14 cellular contexts compared by ENCODE assay signal in genomic region chr16:69100046-69100765, GRCh38. TPM values are rescaled to one million over a fixed set of nuclear protein-coding genes. Genes with fewer than 3 reads are reported as not detected.
DNase-seq lines count a peak whose midpoint lies in the region; TF ChIP-seq lines count a peak whose summit lies in the region.
"Had no signal": no experiment of that assay in that cellular context is flagged by ENCODE, and none has a peak within 500 bp of the region (broad histone marks: within the 10 kb centered on the region; RNA-seq: fewer than 3 reads in every experiment).

No MANE protein-coding gene starts in this region.

- H4K20me1 ChIP-seq in H9 (ENCODE audit: control insufficient read depth, insufficient read depth, insufficient read length) = no peaks in the 10 kb centered on the region

- H3K4me2 ChIP-seq in H9 (ENCODE audit: insufficient read depth, insufficient read length, low read length) = no peak overlapping the region

- H3K23me2 ChIP-seq in H9 (ENCODE audit: insufficient read length, low read depth, low read length, poor library complexity, severe bottlenecking) = no peaks in the 10 kb centered on the region

- H3K4me1 Mint-ChIP-seq in H9 = peaks cover 40 to 46% of the 10 kb centered on the region in 2 experiments
- H3K4me1 Mint-ChIP-seq in CD8-positive, alpha-beta memory T cell = peaks cover 1 to 2% (median 2%) of the 10 kb centered on the region in 3 donors

- H3K4ac ChIP-seq in H9 (ENCODE audit: low read depth, low read length) = no peak overlapping the region

- H2AK5ac ChIP-seq in H9 (ENCODE audit: insufficient read length, low read length) = no peak overlapping the region

- H2BK15ac ChIP-seq in H9 (ENCODE audit: low read depth, low read length) = no peak overlapping the region

- H2BK120ac ChIP-seq in H9 (ENCODE audit: low read depth, low read length, poor library complexity, severe bottlenecking) = no peak overlapping the region

- no peak overlapping the region for H3K23ac ChIP-seq in H9 (ENCODE audit: insufficient read length, low read depth, low read length)

- TF ChIP-seq CTCF in H9 (conservative IDR thresholded peaks at IDR 0.05) = no peak

- no peaks in the 10 kb centered on the region for H3K9me3 ChIP-seq in H9 (ENCODE audit: control insufficient read depth, low read depth, low read length)
- no peaks in the 10 kb centered on the region for H3K9me3 ChIP-seq in CD8-positive, alpha-beta memory T cell (ENCODE audit: low read length)
- H3K9me3 ChIP-seq: adrenal gland, HAP-1 had no signal

- H3K9ac ChIP-seq in H9 (ENCODE audit: extremely low read depth, insufficient read length, low read length) = no peak overlapping the region

- no peak overlapping the region for H3K27ac ChIP-seq in H9 (ENCODE audit: insufficient read length, low read depth, low read length)
- no peak overlapping the region for H3K27ac ChIP-seq in CD8-positive, alpha-beta memory T cell (ENCODE audit: low read depth, low read length)
- H3K27ac ChIP-seq: adrenal gland had no signal

- no peak overlapping the region for H2BK5ac ChIP-seq in H9 (ENCODE audit: insufficient read length, low read length)

- DNase-seq in ACHN (peak; percentile 50), H9 (no peak), NCI-H524 (lab: John Stamatoyannopoulos, UW) (peak; percentile 54 to 71), glomerular visceral epithelial cell (ENCODE audit: extremely low spot score) (peak; percentile 70), HT-29 (ENCODE audit: low spot score) (no peak), COLO829 (ENCODE audit: low spot score) (no peak)
- DNase-seq in CD8-positive, alpha-beta memory T cell = no peak
- no peak for DNase-seq in stimulated activated naive CD4-positive, alpha-beta T cell (lab: John Stamatoyannopoulos, UW)
- DNase-seq: adrenal gland, GDM1, right cardiac atrium had no signal

- peaks cover 13% of the 10 kb centered on the region for H3K4me1 ChIP-seq in H9 (ENCODE audit: insufficient read depth, low read length)
- peaks cover under 1% of the 10 kb centered on the region for H3K4me1 ChIP-seq in CD8-positive, alpha-beta memory T cell (ENCODE audit: insufficient read depth, low read length)
- H3K4me1 ChIP-seq: adrenal gland had no signal

- no peak overlapping the region for H2BK12ac ChIP-seq in H9 (ENCODE audit: insufficient read length, low read depth, low read length)

- peaks cover 12% of the 10 kb centered on the region for H3K27me3 Mint-ChIP-seq in H9 (ENCODE audit: low read depth)
- H3K27me3 Mint-ChIP-seq in CD8-positive, alpha-beta memory T cell = peaks cover 15 to 16% of the 10 kb centered on the region in 2 donors

- H3K27me3 ChIP-seq in H9 (ENCODE audit: insufficient read depth, low read length) = no peaks in the 10 kb centered on the region
- peaks cover 7% of the 10 kb centered on the region for H3K27me3 ChIP-seq in CD8-positive, alpha-beta memory T cell (ENCODE audit: insufficient read depth, low read length, poor library complexity, severe bottlenecking)
- H3K27me3 ChIP-seq: adrenal gland had no signal

- H3K27ac Mint-ChIP-seq in H9 = peak overlapping the region in 1 of 3 experiments; percentile 70; a peak in 3 of 7 replicates
- H3K27ac Mint-ChIP-seq in CD8-positive, alpha-beta memory T cell = no peak overlapping the region
- H3K27ac Mint-ChIP-seq: dendritic cell treated with granulocyte-macrophage colony-stimulating factor and Interleukin-4, amounts not matched to agents 40 ng/mL and 50 ng/mL, for 4 days; stimulated activated naive CD8-positive, alpha-beta T cell treated with anti-CD3 and anti-CD28 coated beads, Interleukin-15, Interleukin-2, amounts not matched to agents 100 ng/mL and 50 ng/mL, for 24 hours had no signal

- no peak overlapping the region for H3K4me3 ChIP-seq in CD8-positive, alpha-beta memory T cell (ENCODE audit: low read length)
- H3K4me3 ChIP-seq: adrenal gland, HAP-1 had no signal

- no peak overlapping the region for H2BK20ac ChIP-seq in H9 (ENCODE audit: low read depth, low read length, poor library complexity, severe bottlenecking)

- WGBS in H9 (ENCODE audit: extremely low coverage, insufficient read length, low lambda C conversion rate) = no CpG with 5 or more reads among the region's 15 CpGs

- peak overlapping the region in 1 of 2 experiments; percentile 12; a peak in 1 of 5 replicates for H3K4me3 Mint-ChIP-seq in H9
- no peak overlapping the region for H3K4me3 Mint-ChIP-seq in CD8-positive, alpha-beta memory T cell
- H3K4me3 Mint-ChIP-seq: dendritic cell treated with granulocyte-macrophage colony-stimulating factor and Interleukin-4, amounts not matched to agents 40 ng/mL and 50 ng/mL, for 4 days; stimulated activated naive CD8-positive, alpha-beta T cell treated with anti-CD3 and anti-CD28 coated beads, Interleukin-15, Interleukin-2, amounts not matched to agents 100 ng/mL and 50 ng/mL, for 24 hours had no signal

- H3T11ph ChIP-seq in H9 (ENCODE audit: low read length) = no peak overlapping the region

- POLR2A ChIA-PET in CD8-positive, alpha-beta memory T cell (lab: Charles Lee) = no interaction called here

- H4K5ac ChIP-seq in H9 (ENCODE audit: insufficient read length, low read depth, low read length) = no peak overlapping the region

- CTCF ChIA-PET in CD8-positive, alpha-beta memory T cell (lab: Charles Lee) = no interaction called here

- no peak overlapping the region for H4K8ac ChIP-seq in H9 (replicated peaks; ENCODE audit: insufficient read length, low read depth, low read length)

- peak overlapping the region; percentile 18 for H3K18ac ChIP-seq in H9 (ENCODE audit: insufficient read length, low read depth, low read length)

- no peaks in the 10 kb centered on the region for H3K79me1 ChIP-seq in H9 (ENCODE audit: insufficient read depth, low read depth, low read length, poor library complexity, severe bottlenecking)

- H3K14ac ChIP-seq in H9 (ENCODE audit: insufficient read depth, low read length) = no peak overlapping the region

- H3K79me2 ChIP-seq in H9 (ENCODE audit: insufficient read depth, low read length) = no peaks in the 10 kb centered on the region

- H2AFZ ChIP-seq in H9 (ENCODE audit: low read length) = no peak overlapping the region

- no peak overlapping the region for H3K56ac ChIP-seq in H9 (ENCODE audit: insufficient read length, low read depth, low read length)

- no peaks in the 10 kb centered on the region for H3K36me3 Mint-ChIP-seq in H9 (ENCODE audit: insufficient read depth in 1 of 3, low read depth in 3 of 3)
- H3K36me3 Mint-ChIP-seq in CD8-positive, alpha-beta memory T cell = peaks cover 0 to 1% (median 0%) of the 10 kb centered on the region in 3 donors

- H3K9me3 Mint-ChIP-seq in H9 = peaks cover 0 to 3% of the 10 kb centered on the region in 2 experiments; a peak in 1 of 5 replicates
- no peaks in the 10 kb centered on the region for H3K9me3 Mint-ChIP-seq in CD8-positive, alpha-beta memory T cell
- H3K9me3 Mint-ChIP-seq: dendritic cell treated with granulocyte-macrophage colony-stimulating factor and Interleukin-4, amounts not matched to agents 40 ng/mL and 50 ng/mL, for 4 days; stimulated activated naive CD8-positive, alpha-beta T cell treated with anti-CD3 and anti-CD28 coated beads, Interleukin-15, Interleukin-2, amounts not matched to agents 100 ng/mL and 50 ng/mL, for 24 hours had no signal

- H4K91ac ChIP-seq in H9 (ENCODE audit: insufficient read length, low read depth, low read length) = no peak overlapping the region

- no peaks in the 10 kb centered on the region for H3K36me3 ChIP-seq in CD8-positive, alpha-beta memory T cell (ENCODE audit: insufficient read depth, low read length)
- H3K36me3 ChIP-seq: adrenal gland, HAP-1 had no signal

- in situ Hi-C loops in ACHN (cut with HindIII; ENCODE audit: low pct_ligation_motif_present, low pct_unique_long_range_greater_than_20kb, low sequenced_read_pairs) = loop anchor here (25.0 kb wide), 1 partner anchor 188 kb away; no protein-coding TSS in a partner anchor

RNA-seq across cellular contexts. Expression of gene HAS3, which starts 5.2 kb away (rescaled TPM):
- 98.4 and 100 TPM in 2 replicates for total RNA-seq in H9 (2021)
- under 1 TPM; 0.55 to 0.62 TPM for total RNA-seq in CD8-positive, alpha-beta memory T cell
- polyA plus RNA-seq in CD8-positive, alpha-beta memory T cell = 0.07 TPM
- total RNA-seq in HT-29 (2014; rRNA removed; shearing (Covaris generic)) = 0.08 TPM in 1 of 2 replicates, not detected in the other

RNA-seq across cellular contexts. Expression of gene CHTF8, which starts 32.2 kb away (rescaled TPM):
- total RNA-seq in H9 (2021) = 168 and 181 TPM in 2 replicates
- 100 to 1,000 TPM; 141 to 149 TPM for total RNA-seq in CD8-positive, alpha-beta memory T cell
- 181 TPM for polyA plus RNA-seq in CD8-positive, alpha-beta memory T cell
- total RNA-seq in HT-29 (2014; rRNA removed; shearing (Covaris generic)) = 55.1 and 70.6 TPM in 2 replicates

RNA-seq across cellular contexts. Expression of gene UTP4, which starts 32.2 kb away (rescaled TPM):
- 94.0 and 96.3 TPM in 2 replicates for total RNA-seq in H9 (2021)
- total RNA-seq in CD8-positive, alpha-beta memory T cell = 100 to 1,000 TPM; 150 to 155 TPM
- polyA plus RNA-seq in CD8-positive, alpha-beta memory T cell = 59.0 TPM
- total RNA-seq in HT-29 (2014; rRNA removed; shearing (Covaris generic)) = 23.0 and 27.2 TPM in 2 replicates

Comparison
In these comparisons a context has a peak if more than half of its experiments do, and no peak if none do; other contexts are left out.
1. DNase-seq: peak in ACHN (single experiment), NCI-H524 (2 of 2) and glomerular visceral epithelial cell (single experiment); none in H9 (single experiment), CD8-positive, alpha-beta memory T cell (0 of 5), HT-29 (single experiment), stimulated activated naive CD4-positive, alpha-beta T cell (0 of 6) and COLO829 (single experiment).
2. RNA of gene HAS3, which starts 5.2 kb away (total RNA-seq): 98.4 to 100 TPM in H9; 0.55 to 0.62 TPM in CD8-positive, alpha-beta memory T cell and 0.08 TPM in HT-29; every median in the first group is over 10 times any median in the second.